8 cellular contexts compared by ENCODE assay signal in the genomic region with DNA sequence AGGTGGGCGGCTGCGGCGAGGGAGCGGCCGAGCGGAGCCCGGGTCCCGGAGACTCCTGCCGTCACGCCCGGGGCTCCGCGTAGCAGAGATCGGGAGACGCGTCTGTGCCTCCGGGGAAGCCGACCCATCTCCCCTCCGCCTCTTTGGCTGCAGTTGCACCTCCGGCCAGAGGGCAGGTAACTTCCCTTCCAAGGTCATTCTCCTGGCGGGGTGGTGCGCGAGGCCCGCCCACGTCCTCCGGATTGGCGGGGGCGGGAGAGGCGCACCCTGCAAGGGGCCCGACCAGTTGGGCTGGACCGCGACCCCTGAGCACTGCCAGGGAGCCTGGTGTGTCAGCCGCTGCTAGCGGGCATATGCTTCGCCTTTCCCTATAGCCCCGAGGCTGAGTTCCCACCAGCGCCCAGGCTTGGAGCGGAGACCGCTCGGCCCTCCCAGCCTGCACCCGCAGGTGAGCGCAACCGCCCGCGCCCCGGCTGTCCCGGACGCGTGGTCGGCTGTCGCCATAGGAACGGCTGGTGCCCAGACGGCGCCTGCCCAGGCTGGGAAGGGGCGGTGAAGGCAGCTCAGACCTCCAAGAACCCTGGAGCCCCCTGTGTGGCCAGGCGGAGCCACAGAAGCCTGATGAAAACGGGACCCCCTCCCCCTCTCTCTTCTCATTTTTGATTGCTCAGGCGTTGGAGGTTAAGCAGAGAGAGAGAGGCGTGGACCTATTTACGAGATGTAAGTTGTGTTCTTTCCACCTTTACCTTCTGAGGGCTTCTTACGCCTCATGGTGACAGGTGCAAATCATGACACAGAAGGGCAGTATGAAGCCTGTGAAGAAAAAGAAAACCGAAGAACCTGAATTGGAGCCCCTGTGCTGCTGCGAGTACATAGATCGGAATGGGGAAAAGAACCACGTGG. TPM values are rescaled to one million over a fixed set of nuclear protein-coding genes. Genes with fewer than 3 reads are reported as not detected.
DNase-seq lines count a peak whose midpoint lies in the region; ATAC-seq and TF ChIP-seq lines count a peak whose summit lies in the region.

No MANE protein-coding gene starts in this region.

- peak; percentile 19 for DNase-seq in NCI-H226
- peak; percentile 13 for DNase-seq in activated T-cell treated with anti-CD3 and anti-CD28 coated beads for 48 hours (ENCODE audit: low read depth)
- no peak for DNase-seq in fibroblast of mammary gland (ENCODE audit: low read depth)
- DNase-seq in occipital lobe (lab: John Stamatoyannopoulos, UW), result peak; percentile 10
- DNase-seq in OCI-M2 (lab: John Stamatoyannopoulos, UW; ENCODE audit: unreplicated experiment), result no peak

- TF ChIP-seq CTCF in 22Rv1 (IDR thresholded peaks at IDR 0.05) (no peak), fibroblast of mammary gland (conservative IDR thresholded peaks at IDR 0.05; ENCODE audit: control insufficient read depth, insufficient read depth, low read depth, low read length) (no peak)

- peak overlapping the region; percentile 55 for H3K4me3 ChIP-seq in fibroblast of mammary gland (ENCODE audit: control insufficient read depth, low read depth, low read length)

- H3K27ac ChIP-seq in 22Rv1, result peak overlapping the region; percentile 86

- peak; percentile 65 for ATAC-seq in GM18511 (IDR thresholded peaks at IDR 0.05; ENCODE audit: unreplicated experiment)
- ATAC-seq in HG02970 (IDR thresholded peaks at IDR 0.05; ENCODE audit: low FRiP score, unreplicated experiment), result peak; percentile 29

RNA-seq across cellular contexts. Expression of a gene that starts 0.5 kb away (rescaled TPM):
- 12.2 TPM for total RNA-seq in occipital lobe

Comparison
In these comparisons a context has a peak if more than half of its experiments do, and no peak if none do; other contexts are left out.
1. DNase-seq: peak in NCI-H226 (single experiment), activated T-cell treated with anti-CD3 and anti-CD28 coated beads for 48 hours (single experiment) and occipital lobe (single experiment); none in fibroblast of mammary gland (single experiment) and OCI-M2 (single experiment).